In genomic region chr10:94409016-94409657, GRCh38 we compare ENCODE assay signal across 1 cellular context.
TF ChIP-seq lines count a peak whose summit lies in the region.

No MANE protein-coding gene starts in this region.

TF ChIP-seq in HEK293, 187 proteins besides CTCF, POLR2A, EP300 and RAD21 (continued from another document and continues in another):
- TF ChIP-seq, protein P1, sequence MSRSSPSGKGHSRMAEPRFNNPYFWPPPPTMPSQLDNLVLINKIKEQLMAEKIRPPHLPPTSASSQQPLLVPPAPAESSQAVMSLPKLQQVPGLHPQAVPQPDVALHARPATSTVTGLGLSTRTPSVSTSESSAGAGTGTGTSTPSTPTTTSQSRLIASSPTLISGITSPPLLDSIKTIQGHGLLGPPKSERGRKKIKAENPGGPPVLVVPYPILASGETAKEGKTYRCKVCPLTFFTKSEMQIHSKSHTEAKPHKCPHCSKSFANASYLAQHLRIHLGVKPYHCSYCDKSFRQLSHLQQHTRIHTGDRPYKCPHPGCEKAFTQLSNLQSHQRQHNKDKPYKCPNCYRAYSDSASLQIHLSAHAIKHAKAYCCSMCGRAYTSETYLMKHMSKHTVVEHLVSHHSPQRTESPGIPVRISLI (tag by site-specific recombination; IDR thresholded peaks at IDR 0.05), result peak; percentile 88
- TF ChIP-seq ZNF501 (tag by site-specific recombination; IDR thresholded peaks at IDR 0.05) (no peak), ZNF623 (tag by site-specific recombination; IDR thresholded peaks at IDR 0.05) (no peak), GLIS1 (tag by site-specific recombination; IDR thresholded peaks at IDR 0.05) (no peak), ZNF202 (tag by site-specific recombination; IDR thresholded peaks at IDR 0.05; ENCODE audit: borderline replicate concordance) (no peak), ZNF366 (tag by site-specific recombination; conservative IDR thresholded peaks at IDR 0.05) (no peak), ZNF184 (tag by site-specific recombination; IDR thresholded peaks at IDR 0.05) (no peak), ZXDB (tag by site-specific recombination; IDR thresholded peaks at IDR 0.05) (no peak), ZBTB10 (tag by site-specific recombination; IDR thresholded peaks at IDR 0.05) (no peak), HIC1 (tag by site-specific recombination; IDR thresholded peaks at IDR 0.05) (no peak), MEIS1 (CRISPR knock-in tag; IDR thresholded peaks at IDR 0.05; ENCODE audit: borderline replicate concordance) (no peak), ZNF600 (tag by site-specific recombination; IDR thresholded peaks at IDR 0.05) (peak; percentile 45; the same call in 1 of the 2 replicates), ZNF571 (tag by site-specific recombination; IDR thresholded peaks at IDR 0.05) (no peak), ZNF544 (tag by site-specific recombination; IDR thresholded peaks at IDR 0.05) (no peak), ZBTB17 (tag by site-specific recombination; IDR thresholded peaks at IDR 0.05) (peak; percentile 50; the same call in 1 of the 2 replicates), RBAK (tag by site-specific recombination; IDR thresholded peaks at IDR 0.05) (no peak), ZNF530 (tag by site-specific recombination; IDR thresholded peaks at IDR 0.05; ENCODE audit: low read depth) (no peak), ZSCAN4 (tag by site-specific recombination; IDR thresholded peaks at IDR 0.05) (no peak), ZNF704 (tag by site-specific recombination; IDR thresholded peaks at IDR 0.05) (no peak), YY1 (tag by site-specific recombination; IDR thresholded peaks at IDR 0.05) (no peak), EGR2 (tag by site-specific recombination; IDR thresholded peaks at IDR 0.05; ENCODE audit: low read depth) (no peak), ZNF175 (tag by site-specific recombination; IDR thresholded peaks at IDR 0.05) (no peak), ZNF514 (tag by site-specific recombination; IDR thresholded peaks at IDR 0.05) (no peak), GFI1B (tag by site-specific recombination; IDR thresholded peaks at IDR 0.05) (0 out of 2 replicates have a peak, but pooled peaks have one; percentile 9)
- TF ChIP-seq, protein P2, sequence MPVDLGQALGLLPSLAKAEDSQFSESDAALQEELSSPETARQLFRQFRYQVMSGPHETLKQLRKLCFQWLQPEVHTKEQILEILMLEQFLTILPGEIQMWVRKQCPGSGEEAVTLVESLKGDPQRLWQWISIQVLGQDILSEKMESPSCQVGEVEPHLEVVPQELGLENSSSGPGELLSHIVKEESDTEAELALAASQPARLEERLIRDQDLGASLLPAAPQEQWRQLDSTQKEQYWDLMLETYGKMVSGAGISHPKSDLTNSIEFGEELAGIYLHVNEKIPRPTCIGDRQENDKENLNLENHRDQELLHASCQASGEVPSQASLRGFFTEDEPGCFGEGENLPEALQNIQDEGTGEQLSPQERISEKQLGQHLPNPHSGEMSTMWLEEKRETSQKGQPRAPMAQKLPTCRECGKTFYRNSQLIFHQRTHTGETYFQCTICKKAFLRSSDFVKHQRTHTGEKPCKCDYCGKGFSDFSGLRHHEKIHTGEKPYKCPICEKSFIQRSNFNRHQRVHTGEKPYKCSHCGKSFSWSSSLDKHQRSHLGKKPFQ (tag by site-specific recombination; IDR thresholded peaks at IDR 0.05), result no peak
- TF ChIP-seq, protein P3, sequence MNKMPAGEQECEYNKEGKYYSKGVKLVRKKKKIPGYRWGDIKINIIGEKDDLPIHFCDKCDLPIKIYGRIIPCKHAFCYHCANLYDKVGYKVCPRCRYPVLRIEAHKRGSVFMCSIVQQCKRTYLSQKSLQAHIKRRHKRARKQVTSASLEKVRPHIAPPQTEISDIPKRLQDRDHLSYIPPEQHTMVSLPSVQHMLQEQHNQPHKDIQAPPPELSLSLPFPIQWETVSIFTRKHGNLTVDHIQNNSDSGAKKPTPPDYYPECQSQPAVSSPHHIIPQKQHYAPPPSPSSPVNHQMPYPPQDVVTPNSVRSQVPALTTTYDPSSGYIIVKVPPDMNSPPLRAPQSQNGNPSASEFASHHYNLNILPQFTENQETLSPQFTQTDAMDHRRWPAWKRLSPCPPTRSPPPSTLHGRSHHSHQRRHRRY (tag by site-specific recombination; IDR thresholded peaks at IDR 0.05), result no peak
- TF ChIP-seq, protein P4, sequence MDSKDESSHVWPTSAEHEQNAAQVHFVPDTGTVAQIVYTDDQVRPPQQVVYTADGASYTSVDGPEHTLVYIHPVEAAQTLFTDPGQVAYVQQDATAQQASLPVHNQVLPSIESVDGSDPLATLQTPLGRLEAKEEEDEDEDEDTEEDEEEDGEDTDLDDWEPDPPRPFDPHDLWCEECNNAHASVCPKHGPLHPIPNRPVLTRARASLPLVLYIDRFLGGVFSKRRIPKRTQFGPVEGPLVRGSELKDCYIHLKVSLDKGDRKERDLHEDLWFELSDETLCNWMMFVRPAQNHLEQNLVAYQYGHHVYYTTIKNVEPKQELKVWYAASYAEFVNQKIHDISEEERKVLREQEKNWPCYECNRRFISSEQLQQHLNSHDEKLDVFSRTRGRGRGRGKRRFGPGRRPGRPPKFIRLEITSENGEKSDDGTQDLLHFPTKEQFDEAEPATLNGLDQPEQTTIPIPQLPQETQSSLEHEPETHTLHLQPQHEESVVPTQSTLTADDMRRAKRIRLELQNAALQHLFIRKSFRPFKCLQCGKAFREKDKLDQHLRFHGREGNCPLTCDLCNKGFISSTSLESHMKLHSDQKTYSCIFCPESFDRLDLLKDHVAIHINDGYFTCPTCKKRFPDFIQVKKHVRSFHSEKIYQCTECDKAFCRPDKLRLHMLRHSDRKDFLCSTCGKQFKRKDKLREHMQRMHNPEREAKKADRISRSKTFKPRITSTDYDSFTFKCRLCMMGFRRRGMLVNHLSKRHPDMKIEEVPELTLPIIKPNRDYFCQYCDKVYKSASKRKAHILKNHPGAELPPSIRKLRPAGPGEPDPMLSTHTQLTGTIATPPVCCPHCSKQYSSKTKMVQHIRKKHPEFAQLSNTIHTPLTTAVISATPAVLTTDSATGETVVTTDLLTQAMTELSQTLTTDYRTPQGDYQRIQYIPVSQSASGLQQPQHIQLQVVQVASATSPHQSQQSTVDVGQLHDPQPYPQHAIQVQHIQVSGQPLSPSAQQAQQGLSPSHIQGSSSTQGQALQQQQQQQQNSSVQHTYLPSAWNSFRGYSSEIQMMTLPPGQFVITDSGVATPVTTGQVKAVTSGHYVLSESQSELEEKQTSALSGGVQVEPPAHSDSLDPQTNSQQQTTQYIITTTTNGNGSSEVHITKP (tag by site-specific recombination; IDR thresholded peaks at IDR 0.05), result peak; percentile 44; the same call in 1 of the 2 replicates
- TF ChIP-seq, protein P5, sequence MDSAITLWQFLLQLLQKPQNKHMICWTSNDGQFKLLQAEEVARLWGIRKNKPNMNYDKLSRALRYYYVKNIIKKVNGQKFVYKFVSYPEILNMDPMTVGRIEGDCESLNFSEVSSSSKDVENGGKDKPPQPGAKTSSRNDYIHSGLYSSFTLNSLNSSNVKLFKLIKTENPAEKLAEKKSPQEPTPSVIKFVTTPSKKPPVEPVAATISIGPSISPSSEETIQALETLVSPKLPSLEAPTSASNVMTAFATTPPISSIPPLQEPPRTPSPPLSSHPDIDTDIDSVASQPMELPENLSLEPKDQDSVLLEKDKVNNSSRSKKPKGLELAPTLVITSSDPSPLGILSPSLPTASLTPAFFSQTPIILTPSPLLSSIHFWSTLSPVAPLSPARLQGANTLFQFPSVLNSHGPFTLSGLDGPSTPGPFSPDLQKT (IDR thresholded peaks at IDR 0.05; ENCODE audit: borderline replicate concordance, low read depth, low read length), result no peak
- TF ChIP-seq, protein P6, sequence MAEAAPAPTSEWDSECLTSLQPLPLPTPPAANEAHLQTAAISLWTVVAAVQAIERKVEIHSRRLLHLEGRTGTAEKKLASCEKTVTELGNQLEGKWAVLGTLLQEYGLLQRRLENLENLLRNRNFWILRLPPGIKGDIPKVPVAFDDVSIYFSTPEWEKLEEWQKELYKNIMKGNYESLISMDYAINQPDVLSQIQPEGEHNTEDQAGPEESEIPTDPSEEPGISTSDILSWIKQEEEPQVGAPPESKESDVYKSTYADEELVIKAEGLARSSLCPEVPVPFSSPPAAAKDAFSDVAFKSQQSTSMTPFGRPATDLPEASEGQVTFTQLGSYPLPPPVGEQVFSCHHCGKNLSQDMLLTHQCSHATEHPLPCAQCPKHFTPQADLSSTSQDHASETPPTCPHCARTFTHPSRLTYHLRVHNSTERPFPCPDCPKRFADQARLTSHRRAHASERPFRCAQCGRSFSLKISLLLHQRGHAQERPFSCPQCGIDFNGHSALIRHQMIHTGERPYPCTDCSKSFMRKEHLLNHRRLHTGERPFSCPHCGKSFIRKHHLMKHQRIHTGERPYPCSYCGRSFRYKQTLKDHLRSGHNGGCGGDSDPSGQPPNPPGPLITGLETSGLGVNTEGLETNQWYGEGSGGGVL (tag by site-specific recombination; IDR thresholded peaks at IDR 0.05), result no peak
- TF ChIP-seq, protein P7, sequence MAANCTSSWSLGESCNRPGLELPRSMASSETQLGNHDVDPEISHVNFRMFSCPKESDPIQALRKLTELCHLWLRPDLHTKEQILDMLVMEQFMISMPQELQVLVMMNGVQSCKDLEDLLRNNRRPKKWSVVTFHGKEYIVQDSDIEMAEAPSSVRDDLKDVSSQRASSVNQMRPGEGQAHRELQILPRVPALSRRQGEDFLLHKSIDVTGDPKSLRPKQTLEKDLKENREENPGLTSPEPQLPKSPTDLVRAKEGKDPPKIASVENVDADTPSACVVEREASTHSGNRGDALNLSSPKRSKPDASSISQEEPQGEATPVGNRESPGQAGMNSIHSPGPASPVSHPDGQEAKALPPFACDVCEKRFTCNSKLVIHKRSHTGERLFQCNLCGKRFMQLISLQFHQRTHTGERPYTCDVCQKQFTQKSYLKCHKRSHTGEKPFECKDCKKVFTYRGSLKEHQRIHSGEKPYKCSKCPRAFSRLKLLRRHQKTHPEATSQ (tag by site-specific recombination; IDR thresholded peaks at IDR 0.05), result no peak
- TF ChIP-seq, protein P8, sequence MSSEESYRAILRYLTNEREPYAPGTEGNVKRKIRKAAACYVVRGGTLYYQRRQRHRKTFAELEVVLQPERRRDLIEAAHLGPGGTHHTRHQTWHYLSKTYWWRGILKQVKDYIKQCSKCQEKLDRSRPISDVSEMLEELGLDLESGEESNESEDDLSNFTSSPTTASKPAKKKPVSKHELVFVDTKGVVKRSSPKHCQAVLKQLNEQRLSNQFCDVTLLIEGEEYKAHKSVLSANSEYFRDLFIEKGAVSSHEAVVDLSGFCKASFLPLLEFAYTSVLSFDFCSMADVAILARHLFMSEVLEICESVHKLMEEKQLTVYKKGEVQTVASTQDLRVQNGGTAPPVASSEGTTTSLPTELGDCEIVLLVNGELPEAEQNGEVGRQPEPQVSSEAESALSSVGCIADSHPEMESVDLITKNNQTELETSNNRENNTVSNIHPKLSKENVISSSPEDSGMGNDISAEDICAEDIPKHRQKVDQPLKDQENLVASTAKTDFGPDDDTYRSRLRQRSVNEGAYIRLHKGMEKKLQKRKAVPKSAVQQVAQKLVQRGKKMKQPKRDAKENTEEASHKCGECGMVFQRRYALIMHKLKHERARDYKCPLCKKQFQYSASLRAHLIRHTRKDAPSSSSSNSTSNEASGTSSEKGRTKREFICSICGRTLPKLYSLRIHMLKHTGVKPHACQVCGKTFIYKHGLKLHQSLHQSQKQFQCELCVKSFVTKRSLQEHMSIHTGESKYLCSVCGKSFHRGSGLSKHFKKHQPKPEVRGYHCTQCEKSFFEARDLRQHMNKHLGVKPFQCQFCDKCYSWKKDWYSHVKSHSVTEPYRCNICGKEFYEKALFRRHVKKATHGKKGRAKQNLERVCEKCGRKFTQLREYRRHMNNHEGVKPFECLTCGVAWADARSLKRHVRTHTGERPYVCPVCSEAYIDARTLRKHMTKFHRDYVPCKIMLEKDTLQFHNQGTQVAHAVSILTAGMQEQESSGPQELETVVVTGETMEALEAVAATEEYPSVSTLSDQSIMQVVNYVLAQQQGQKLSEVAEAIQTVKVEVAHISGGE (tag by site-specific recombination; conservative IDR thresholded peaks at IDR 0.05; ENCODE audit: low read depth), result no peak
